In genomic region chr7:73343671-73344380, GRCh38 we compare ENCODE assay signal across 1 cellular context.
TF ChIP-seq lines count a peak whose summit lies in the region.

No MANE protein-coding gene starts in this region.

TF ChIP-seq in HepG2, 621 proteins besides CTCF, POLR2A, EP300 and RAD21 (continued from another document and continues in another):
- no peak for TF ChIP-seq PATZ1 (CRISPR knock-in tag; IDR thresholded peaks at IDR 0.05)
- TF ChIP-seq SOX13 (IDR thresholded peaks at IDR 0.05), result no peak
- TF ChIP-seq SOX13 (CRISPR knock-in tag; conservative IDR thresholded peaks at IDR 0.05 in 1 of 2, IDR thresholded peaks at IDR 0.05 in 1 of 2), result peak in 1 of 2 experiments; percentile 50; a peak in 1 of 4 replicates
- no peak for TF ChIP-seq THYN1 (CRISPR knock-in tag; IDR thresholded peaks at IDR 0.05; ENCODE audit: borderline replicate concordance, low read depth)
- TF ChIP-seq PLSCR1 (CRISPR knock-in tag; IDR thresholded peaks at IDR 0.05; ENCODE audit: borderline replicate concordance), result no peak
- TF ChIP-seq ZFP82 (CRISPR knock-in tag; IDR thresholded peaks at IDR 0.05; ENCODE audit: borderline replicate concordance), result 0 out of 2 replicates have a peak, but pooled peaks have one; percentile 43
- TF ChIP-seq AFF4 (CRISPR knock-in tag; IDR thresholded peaks at IDR 0.05), result no peak
- no peak for TF ChIP-seq ZBTB33 (CRISPR knock-in tag; IDR thresholded peaks at IDR 0.05)
- no peak for TF ChIP-seq ZNF496 (CRISPR knock-in tag; IDR thresholded peaks at IDR 0.05; ENCODE audit: insufficient replicate concordance)
- 0 out of 2 replicates have a peak, but pooled peaks have one; percentile 30 for TF ChIP-seq ZBTB7B (CRISPR knock-in tag; IDR thresholded peaks at IDR 0.05)
- no peak for TF ChIP-seq NR2F1 (CRISPR knock-in tag; IDR thresholded peaks at IDR 0.05)
- TF ChIP-seq RORA (CRISPR knock-in tag; IDR thresholded peaks at IDR 0.05), result no peak
- no peak for TF ChIP-seq NFE2L1 (CRISPR knock-in tag; IDR thresholded peaks at IDR 0.05; ENCODE audit: borderline replicate concordance)
- TF ChIP-seq HDAC2 (CRISPR knock-in tag; IDR thresholded peaks at IDR 0.05), result peak; percentile 52; the same call in 1 of the 2 replicates
- no peak for TF ChIP-seq ZNF101 (CRISPR knock-in tag; IDR thresholded peaks at IDR 0.05; ENCODE audit: borderline replicate concordance, low read depth)
- no peak for TF ChIP-seq NFAT5 (CRISPR knock-in tag; IDR thresholded peaks at IDR 0.05)
- no peak for TF ChIP-seq ZNF709 (CRISPR knock-in tag; IDR thresholded peaks at IDR 0.05)
- no peak for TF ChIP-seq GMEB1 (CRISPR knock-in tag; IDR thresholded peaks at IDR 0.05; ENCODE audit: borderline replicate concordance)
- no peak for TF ChIP-seq ZNF550 (CRISPR knock-in tag; IDR thresholded peaks at IDR 0.05; ENCODE audit: borderline replicate concordance)
- TF ChIP-seq ZNF24 (IDR thresholded peaks at IDR 0.05), result no peak
- TF ChIP-seq TARDBP (CRISPR knock-in tag; IDR thresholded peaks at IDR 0.05), result no peak
- TF ChIP-seq ZSCAN25 (CRISPR knock-in tag; IDR thresholded peaks at IDR 0.05), result no peak
- TF ChIP-seq GLMP (CRISPR knock-in tag; IDR thresholded peaks at IDR 0.05; ENCODE audit: borderline replicate concordance), result no peak
- TF ChIP-seq NR2C2 (CRISPR knock-in tag; IDR thresholded peaks at IDR 0.05; ENCODE audit: borderline replicate concordance), result peak; percentile 48
- no peak for TF ChIP-seq PRDM10 (CRISPR knock-in tag; IDR thresholded peaks at IDR 0.05; ENCODE audit: low read depth)
- no peak for TF ChIP-seq GTF3A (CRISPR knock-in tag; conservative IDR thresholded peaks at IDR 0.05)
- TF ChIP-seq SATB2 (CRISPR knock-in tag; IDR thresholded peaks at IDR 0.05), result no peak
- TF ChIP-seq ZEB1 (IDR thresholded peaks at IDR 0.05; ENCODE audit: insufficient replicate concordance, low read depth), result peak; percentile 76
- TF ChIP-seq MIER2 (CRISPR knock-in tag; IDR thresholded peaks at IDR 0.05), result no peak
- TF ChIP-seq XRCC5 (optimal IDR thresholded peaks at IDR 0.05; ENCODE audit: low read length), result peak; percentile 38
- peak; percentile 43; the same call in 1 of the 2 replicates for TF ChIP-seq NCOR1 (IDR thresholded peaks at IDR 0.05; ENCODE audit: borderline replicate concordance, low read length)
- TF ChIP-seq ETV5 (CRISPR knock-in tag; IDR thresholded peaks at IDR 0.05; ENCODE audit: borderline replicate concordance), result no peak
- no peak for TF ChIP-seq POGK (CRISPR knock-in tag; conservative IDR thresholded peaks at IDR 0.05)
- no peak for TF ChIP-seq NR1H2 (CRISPR knock-in tag; IDR thresholded peaks at IDR 0.05; ENCODE audit: borderline replicate concordance, low read depth)
- TF ChIP-seq MBNL3 (CRISPR knock-in tag; conservative IDR thresholded peaks at IDR 0.05), result no peak
- TF ChIP-seq SPEN (CRISPR knock-in tag; IDR thresholded peaks at IDR 0.05; ENCODE audit: low read depth), result no peak
- 0 out of 2 replicates have a peak, but pooled peaks have one; percentile 30 for TF ChIP-seq ZNF317 (CRISPR knock-in tag; IDR thresholded peaks at IDR 0.05)
